Comparison of ENCODE assay signal across 10 cellular contexts in genomic region chr11:821513-822371, GRCh38. TPM values are rescaled to one million over a fixed set of nuclear protein-coding genes. Genes with fewer than 3 reads are reported as not detected.
DNase-seq lines count a peak whose midpoint lies in the region; ATAC-seq and TF ChIP-seq lines count a peak whose summit lies in the region.
"Had no signal": no experiment of that assay in that cellular context is flagged by ENCODE, and none has a peak within 500 bp of the region (broad histone marks: within the 10 kb centered on the region; RNA-seq: fewer than 3 reads in every experiment).

No MANE protein-coding gene starts in this region.

- ATAC-seq in left lung (no peak), HG03521 (IDR thresholded peaks at IDR 0.05; ENCODE audit: unreplicated experiment) (no peak)

- intact Hi-C loops in activated T-helper 1 cell treated with anti-CD3 and anti-CD28 coated beads, Interleukin-12 subunit alpha, Interleukin-12 subunit beta, Interleukin-2, Interleukin-4 antibody, amounts not matched to agents 30 ng/mL and 10 ng/mL and 1 ng/mL, durations not matched to agents 14 hours and 24 hours and 36 hours (cut with micrococcal nuclease) = no loop called here
- intact Hi-C loops in left lung (cut with DNase I) = no loop called here

- peaks cover 0 to 1% of the 10 kb centered on the region in 2 donors for H3K27me3 ChIP-seq in left lung

- H3K27ac ChIP-seq in left lung (peak overlapping the region; percentile 77 to 96), substantia nigra (ENCODE audit: low read depth, low read length, poor library complexity, severe bottlenecking) (peak overlapping the region; percentile 38)

- no peak overlapping the region for H3K27ac Mint-ChIP-seq in activated T-helper 1 cell treated with anti-CD3 and anti-CD28 coated beads, Interleukin-12 subunit alpha, Interleukin-12 subunit beta, Interleukin-2, Interleukin-4 antibody, amounts not matched to agents 30 ng/mL and 10 ng/mL and 1 ng/mL, durations not matched to agents 14 hours and 24 hours and 36 hours

- H3K9me3 Mint-ChIP-seq in activated T-helper 1 cell treated with anti-CD3 and anti-CD28 coated beads, Interleukin-12 subunit alpha, Interleukin-12 subunit beta, Interleukin-2, Interleukin-4 antibody, amounts not matched to agents 30 ng/mL and 10 ng/mL and 1 ng/mL, durations not matched to agents 14 hours and 24 hours and 36 hours = no peaks in the 10 kb centered on the region

- H3K4me3 ChIP-seq in left lung = peak overlapping the region in 1 of 2 donors; percentile 97

- H3K4me1 Mint-ChIP-seq in activated T-helper 1 cell treated with anti-CD3 and anti-CD28 coated beads, Interleukin-12 subunit alpha, Interleukin-12 subunit beta, Interleukin-2, Interleukin-4 antibody, amounts not matched to agents 30 ng/mL and 10 ng/mL and 1 ng/mL, durations not matched to agents 14 hours and 24 hours and 36 hours (ENCODE audit: low read depth) = no peaks in the 10 kb centered on the region

- DNase-seq in DMS53 (lab: John Stamatoyannopoulos, UW) = peak; percentile 61
- no peak for DNase-seq in DMS53 treated with DMSO at 0.1 percent for 48 hours (lab: John Stamatoyannopoulos, UW; ENCODE audit: unreplicated experiment)
- DNase-seq in activated T-helper 1 cell treated with anti-CD3 and anti-CD28 coated beads, Interleukin-12 subunit alpha, Interleukin-12 subunit beta, Interleukin-2, Interleukin-4 antibody, amounts not matched to agents 30 ng/mL and 10 ng/mL and 1 ng/mL, durations not matched to agents 14 hours and 24 hours and 36 hours (ENCODE audit: low spot score) = no peak
- peak in 1 of 2 donors; percentile 90 for DNase-seq in left lung
- DNase-seq in substantia nigra (lab: John Stamatoyannopoulos, UW) = peak in 11 of 49 donors; percentile 27 to 77 (median 35)
- no peak for DNase-seq in NK-92 treated with Interleukin-12 subunit alpha and Interleukin-12 subunit beta, amount 100 ng/mL, for 24 hours (lab: John Stamatoyannopoulos, UW)
- no peak for DNase-seq in superior temporal gyrus (ENCODE audit: extremely low spot score)
- DNase-seq: activated CD8-positive, alpha-beta memory T cell treated with anti-CD3 and anti-CD28 coated beads, Interleukin-2, amount 50 U/mL, for 48 hours; NCI-H510A had no signal

- peaks cover 26 to 69% of the 10 kb centered on the region in 2 donors for H3K4me1 ChIP-seq in left lung

- peak overlapping the region; percentile 42 for H3K4me3 Mint-ChIP-seq in activated T-helper 1 cell treated with anti-CD3 and anti-CD28 coated beads, Interleukin-12 subunit alpha, Interleukin-12 subunit beta, Interleukin-2, Interleukin-4 antibody, amounts not matched to agents 30 ng/mL and 10 ng/mL and 1 ng/mL, durations not matched to agents 14 hours and 24 hours and 36 hours

- peaks cover 2% of the 10 kb centered on the region for H3K36me3 Mint-ChIP-seq in activated T-helper 1 cell treated with anti-CD3 and anti-CD28 coated beads, Interleukin-12 subunit alpha, Interleukin-12 subunit beta, Interleukin-2, Interleukin-4 antibody, amounts not matched to agents 30 ng/mL and 10 ng/mL and 1 ng/mL, durations not matched to agents 14 hours and 24 hours and 36 hours (ENCODE audit: low read depth)

- peaks cover 0 to 32% of the 10 kb centered on the region in 2 donors for H3K36me3 ChIP-seq in left lung

- no peak for TF ChIP-seq CTCF in left lung (IDR thresholded peaks at IDR 0.05)

- H3K27me3 Mint-ChIP-seq in activated T-helper 1 cell treated with anti-CD3 and anti-CD28 coated beads, Interleukin-12 subunit alpha, Interleukin-12 subunit beta, Interleukin-2, Interleukin-4 antibody, amounts not matched to agents 30 ng/mL and 10 ng/mL and 1 ng/mL, durations not matched to agents 14 hours and 24 hours and 36 hours (ENCODE audit: insufficient read depth) = peaks cover 3% of the 10 kb centered on the region

- H3K9me3 ChIP-seq in left lung = no peaks in the 10 kb centered on the region

RNA-seq across cellular contexts. Expression of gene PNPLA2, which starts 3.0 kb away (rescaled TPM):
- 63.3 and 64.0 TPM in 2 replicates for total RNA-seq in activated T-helper 1 cell treated with anti-CD3 and anti-CD28 coated beads, Interleukin-12 subunit alpha, Interleukin-12 subunit beta, Interleukin-2, Interleukin-4 antibody, amounts not matched to agents 30 ng/mL and 10 ng/mL and 1 ng/mL, durations not matched to agents 14 hours and 24 hours and 36 hours
- total RNA-seq in left lung = 100 to 1,000 TPM in 1 of 2 donors, 10 to 100 TPM in 1; 96.3 to 128 TPM

RNA-seq across cellular contexts. Expression of gene CRACR2B, which starts 6.0 kb away (rescaled TPM):
- total RNA-seq in activated T-helper 1 cell treated with anti-CD3 and anti-CD28 coated beads, Interleukin-12 subunit alpha, Interleukin-12 subunit beta, Interleukin-2, Interleukin-4 antibody, amounts not matched to agents 30 ng/mL and 10 ng/mL and 1 ng/mL, durations not matched to agents 14 hours and 24 hours and 36 hours = 1.1 and 1.3 TPM in 2 replicates
- 10 to 100 TPM; 22.6 to 32.1 TPM for total RNA-seq in left lung

RNA-seq across cellular contexts. Expression of gene CD151, which starts 11.0 kb away (rescaled TPM):
- total RNA-seq in activated T-helper 1 cell treated with anti-CD3 and anti-CD28 coated beads, Interleukin-12 subunit alpha, Interleukin-12 subunit beta, Interleukin-2, Interleukin-4 antibody, amounts not matched to agents 30 ng/mL and 10 ng/mL and 1 ng/mL, durations not matched to agents 14 hours and 24 hours and 36 hours = 80.6 and 82.3 TPM in 2 replicates
- 100 to 1,000 TPM; 501 to 815 TPM for total RNA-seq in left lung

RNA-seq across cellular contexts. Expression of gene RPLP2, which starts 12.0 kb away (rescaled TPM):
- total RNA-seq in activated T-helper 1 cell treated with anti-CD3 and anti-CD28 coated beads, Interleukin-12 subunit alpha, Interleukin-12 subunit beta, Interleukin-2, Interleukin-4 antibody, amounts not matched to agents 30 ng/mL and 10 ng/mL and 1 ng/mL, durations not matched to agents 14 hours and 24 hours and 36 hours = 2,072 and 2,148 TPM in 2 replicates
- total RNA-seq in left lung = 1,000 to 10,000 TPM; 1,620 to 1,802 TPM

RNA-seq across cellular contexts. Expression of gene PIDD1, which starts 16.7 kb away (rescaled TPM):
- total RNA-seq in activated T-helper 1 cell treated with anti-CD3 and anti-CD28 coated beads, Interleukin-12 subunit alpha, Interleukin-12 subunit beta, Interleukin-2, Interleukin-4 antibody, amounts not matched to agents 30 ng/mL and 10 ng/mL and 1 ng/mL, durations not matched to agents 14 hours and 24 hours and 36 hours = 25.2 and 27.9 TPM in 2 replicates
- 10 to 100 TPM; 13.8 to 18.6 TPM for total RNA-seq in left lung

Comparison
In these comparisons a context has a peak if more than half of its experiments do, and no peak if none do; other contexts are left out.
1. RNA of gene CRACR2B, which starts 6.0 kb away (total RNA-seq): 22.6 to 32.1 TPM in left lung; 1.1 to 1.3 TPM in activated T-helper 1 cell treated with anti-CD3 and anti-CD28 coated beads, Interleukin-12 subunit alpha, Interleukin-12 subunit beta, Interleukin-2, Interleukin-4 antibody, amounts not matched to agents 30 ng/mL and 10 ng/mL and 1 ng/mL, durations not matched to agents 14 hours and 24 hours and 36 hours; every median in the first group is over 10 times any median in the second.